Comparison of ENCODE assay signal across 8 cellular contexts in genomic region chr11:33700425-33701271, GRCh38. TPM values are rescaled to one million over a fixed set of nuclear protein-coding genes. Genes with fewer than 3 reads are reported as not detected.
DNase-seq lines count a peak whose midpoint lies in the region; ATAC-seq and TF ChIP-seq lines count a peak whose summit lies in the region.

Gene C11orf91 (minus strand): TSS chr11:33700826. CDS start chr11:33700740, 86 bp downstream.

- H2BK120ac ChIP-seq in H9 (ENCODE audit: low read depth, low read length, poor library complexity, severe bottlenecking): no peak within 1 kb of the TSS

- H3K27ac ChIP-seq in H9 (ENCODE audit: insufficient read length, low read depth, low read length): no peak within 1 kb of the TSS

- peak; percentile 97 for DNase-seq in ELR (ENCODE audit: low read depth)
- DNase-seq in H9: peak; percentile 97
- DNase-seq in M059J (ENCODE audit: low read depth): peak; percentile 93
- DNase-seq in SHP77 (lab: John Stamatoyannopoulos, UW): peak; percentile 84 to 94
- DNase-seq in activated gamma-delta T cell (lab: John Stamatoyannopoulos, UW): peak; percentile 87
- peak; percentile 93 for DNase-seq in fibroblast of the conjunctiva (ENCODE audit: low read depth)
- peak; percentile 100 for DNase-seq in nephron progenitor cell
- DNase-seq in stimulated activated naive CD8-positive, alpha-beta T cell treated with anti-CD3 and anti-CD28 coated beads, Interleukin-15, Interleukin-2, amounts not matched to agents 100 U/mL and 50 U/mL, for 24 hours: peak; percentile 98

- no peak within 1 kb of the TSS for H3K9ac ChIP-seq in H9 (ENCODE audit: extremely low read depth, insufficient read length, low read length)

- H3K14ac ChIP-seq in H9 (ENCODE audit: insufficient read depth, low read length): no peak within 1 kb of the TSS

- H3K18ac ChIP-seq in H9 (ENCODE audit: insufficient read length, low read depth, low read length): no peak within 1 kb of the TSS

- H2AFZ ChIP-seq in H9 (ENCODE audit: low read length): no peak within 1 kb of the TSS

- no peak within 1 kb of the TSS for H2BK5ac ChIP-seq in H9 (ENCODE audit: insufficient read length, low read length)

- no peaks in the 10 kb centered on the region; a peak in 1 of 7 replicates for H3K36me3 Mint-ChIP-seq in H9 (ENCODE audit: insufficient read depth in 1 of 3, low read depth in 3 of 3)
- H3K36me3 Mint-ChIP-seq in nephron progenitor cell (ENCODE audit: low read depth): no peaks in the 10 kb centered on the region

- no peak within 1 kb of the TSS for H3K4ac ChIP-seq in H9 (ENCODE audit: low read depth, low read length)

- H2BK15ac ChIP-seq in H9 (ENCODE audit: low read depth, low read length): no peak within 1 kb of the TSS

- no peaks in the 10 kb centered on the region for H3K79me2 ChIP-seq in H9 (ENCODE audit: insufficient read depth, low read length)

- no peaks in the 10 kb centered on the region for H3K27me3 ChIP-seq in H9 (ENCODE audit: insufficient read depth, low read length)

- WGBS in H9 (ENCODE audit: extremely low coverage, insufficient read length, low lambda C conversion rate): no CpG with 5 or more reads among the region's 78 CpGs

- no peak within 1 kb of the TSS for H2BK20ac ChIP-seq in H9 (ENCODE audit: low read depth, low read length, poor library complexity, severe bottlenecking)

- H3K27me3 Mint-ChIP-seq in H9 (ENCODE audit: low read depth) (peaks cover 19% of the 10 kb centered on the region), nephron progenitor cell (ENCODE audit: low read depth, poor library complexity) (peaks cover 10% of the 10 kb centered on the region)

- no peak within 1 kb of the TSS for H3T11ph ChIP-seq in H9 (ENCODE audit: low read length)

- H3K4me1 ChIP-seq in H9 (ENCODE audit: insufficient read depth, low read length): peaks cover 4% of the 10 kb centered on the region; the same call in 1 of the 2 replicates

- H2AK5ac ChIP-seq in H9 (ENCODE audit: insufficient read length, low read length): no peak within 1 kb of the TSS

- H4K20me1 ChIP-seq in H9 (ENCODE audit: control insufficient read depth, insufficient read depth, insufficient read length): no peaks in the 10 kb centered on the region

- no peaks in the 10 kb centered on the region for H3K9me3 ChIP-seq in H9 (ENCODE audit: control insufficient read depth, low read depth, low read length)

- peaks cover 5% of the 10 kb centered on the region for H3K23me2 ChIP-seq in H9 (ENCODE audit: insufficient read length, low read depth, low read length, poor library complexity, severe bottlenecking)

- peak within 1 kb of the TSS; percentile 43 for H3K4me2 ChIP-seq in H9 (ENCODE audit: insufficient read depth, insufficient read length, low read length)

- no peak within 1 kb of the TSS for H4K5ac ChIP-seq in H9 (ENCODE audit: insufficient read length, low read depth, low read length)

- H3K4me1 Mint-ChIP-seq in H9: peaks cover 34 to 36% of the 10 kb centered on the region in 2 experiments
- peaks cover 28% of the 10 kb centered on the region for H3K4me1 Mint-ChIP-seq in nephron progenitor cell

- H3K9me3 Mint-ChIP-seq in H9 (no peaks in the 10 kb centered on the region), nephron progenitor cell (no peaks in the 10 kb centered on the region)

- no peak for TF ChIP-seq CTCF in H9 (conservative IDR thresholded peaks at IDR 0.05)
- TF ChIP-seq CTCF in nephron progenitor cell (IDR thresholded peaks at IDR 0.05): no peak

- H3K4me3 Mint-ChIP-seq in H9: peak within 1 kb of the TSS; percentile 81 to 87
- H3K4me3 Mint-ChIP-seq in nephron progenitor cell: peak within 1 kb of the TSS; percentile 81

- no peak within 1 kb of the TSS for H4K91ac ChIP-seq in H9 (ENCODE audit: insufficient read length, low read depth, low read length)

- H3K27ac Mint-ChIP-seq in H9 (peak within 1 kb of the TSS in 1 of 3 experiments; percentile 91; a peak in 2 of 7 replicates), nephron progenitor cell (peak within 1 kb of the TSS; percentile 62)

- peak; percentile 93 for ATAC-seq in stimulated activated naive CD8-positive, alpha-beta T cell treated with anti-CD3 and anti-CD28 coated beads, Interleukin-15, Interleukin-2, amounts not matched to agents 100 U/mL and 50 U/mL, for 24 hours

- H3K79me1 ChIP-seq in H9 (ENCODE audit: insufficient read depth, low read depth, low read length, poor library complexity, severe bottlenecking): no peaks in the 10 kb centered on the region

- no peak within 1 kb of the TSS for H2BK12ac ChIP-seq in H9 (ENCODE audit: insufficient read length, low read depth, low read length)

- no peak within 1 kb of the TSS for H3K56ac ChIP-seq in H9 (ENCODE audit: insufficient read length, low read depth, low read length)

- no peak within 1 kb of the TSS for H3K23ac ChIP-seq in H9 (ENCODE audit: insufficient read length, low read depth, low read length)

- no peak within 1 kb of the TSS for H4K8ac ChIP-seq in H9 (replicated peaks; ENCODE audit: insufficient read length, low read depth, low read length)

RNA-seq across cellular contexts. Expression of gene C11orf91, which starts in this region (rescaled TPM):
- total RNA-seq in H9 (2021): not detected in 2 replicates
- total RNA-seq in M059J (2014; rRNA removed; shearing (Covaris generic)): not detected in 2 replicates

Comparison
In these comparisons a context has a peak if more than half of its experiments do, and no peak if none do; other contexts are left out.
1. Peak in DNase-seq and H3K4me2 ChIP-seq in H9; RNA of the gene not detected or under 1 TPM.
2. Peak in DNase-seq in M059J; RNA of the gene not detected or under 1 TPM.